In genomic region chr4:76250962-76251361, GRCh38 we compare ENCODE assay signal across 8 cellular contexts. TPM values are rescaled to one million over a fixed set of nuclear protein-coding genes. Genes with fewer than 3 reads are reported as not detected.
DNase-seq lines count a peak whose midpoint lies in the region; ATAC-seq and FAIRE-seq lines count a peak whose summit lies in the region.

No MANE protein-coding gene starts in this region.

- DNase-seq in HAP-1 (ENCODE audit: low spot score in 2 of 2) (no peak), T-helper 17 cell (no peak), right cardiac atrium (no peak), GM19239 (ENCODE audit: insufficient read length, low spot score) (no peak), dermis blood vessel endothelial cell (no peak), H4 (ENCODE audit: low spot score) (no peak)

- in situ Hi-C loops in HAP-1 (cut with MboI; ENCODE audit: low sequenced_read_pairs) = no loop called here

- no peak overlapping the region for H3K27ac ChIP-seq in right cardiac atrium (ENCODE audit: low read length)
- no peak overlapping the region for H3K27ac ChIP-seq in rectal smooth muscle tissue (ENCODE audit: low read depth, low read length)

- H3K36me3 ChIP-seq in HAP-1 (replicated peaks) = no peaks in the 10 kb centered on the region
- H3K36me3 ChIP-seq in rectal smooth muscle tissue (ENCODE audit: control insufficient read depth, insufficient read depth, low read length) = no peaks in the 10 kb centered on the region

- peak overlapping the region; percentile 30 for H3K4me3 ChIP-seq in HAP-1
- H3K4me3 ChIP-seq in right cardiac atrium (ENCODE audit: low read length) = peak overlapping the region; percentile 57
- H3K4me3 ChIP-seq in rectal smooth muscle tissue (ENCODE audit: low read length) = peak overlapping the region; percentile 78

- H3K27ac Mint-ChIP-seq in T-helper 17 cell = peak overlapping the region; percentile 19

- 18% methylated on average over 6 of the region's 6 CpGs for WGBS in right cardiac atrium

- H3K4me1 Mint-ChIP-seq in T-helper 17 cell = peaks cover 6% of the 10 kb centered on the region

- FAIRE-seq in GM19239 (lab: Jason Lieb, UNC) = no peak

- H3K9ac ChIP-seq in rectal smooth muscle tissue (ENCODE audit: low read length) = no peak overlapping the region

- peaks cover 8% of the 10 kb centered on the region for H3K36me3 Mint-ChIP-seq in T-helper 17 cell (ENCODE audit: low read depth)

- H3K4me1 ChIP-seq in HAP-1 (peaks cover 6% of the 10 kb centered on the region), right cardiac atrium (ENCODE audit: control insufficient read depth, insufficient read depth, low read length) (no peaks in the 10 kb centered on the region), rectal smooth muscle tissue (ENCODE audit: control insufficient read depth, insufficient read depth, low read length) (no peaks in the 10 kb centered on the region)

- ATAC-seq in T-helper 17 cell (no peak), right cardiac atrium (peak; percentile 12 to 19), GM19328 (IDR thresholded peaks at IDR 0.05; ENCODE audit: unreplicated experiment) (no peak)

- peaks cover 86% of the 10 kb centered on the region for H3K27me3 Mint-ChIP-seq in T-helper 17 cell

- H3K27me3 ChIP-seq in HAP-1 (ENCODE audit: low read depth) = peaks cover 29% of the 10 kb centered on the region
- no peaks in the 10 kb centered on the region for H3K27me3 ChIP-seq in right cardiac atrium (ENCODE audit: control insufficient read depth, insufficient read depth)
- no peaks in the 10 kb centered on the region for H3K27me3 ChIP-seq in rectal smooth muscle tissue (ENCODE audit: control insufficient read depth, insufficient read depth, low read length)

- intact Hi-C loops in right cardiac atrium (cut with DNase I) = loop anchor here in 1 of 4 donors (5.0 kb wide), 1 partner anchor 64 kb away; no protein-coding TSS in a partner anchor

- H3K4me3 Mint-ChIP-seq in T-helper 17 cell = peak overlapping the region; percentile 87

- no peaks in the 10 kb centered on the region for H3K9me3 ChIP-seq in HAP-1
- H3K9me3 ChIP-seq in T-helper 17 cell (ENCODE audit: control insufficient read depth, low read length, poor library complexity, severe bottlenecking) = no peaks in the 10 kb centered on the region
- no peaks in the 10 kb centered on the region for H3K9me3 ChIP-seq in right cardiac atrium (ENCODE audit: control insufficient read depth, low read length)

RNA-seq across cellular contexts. Expression of gene FAM47E, which starts 0.6 kb away (rescaled TPM):
- total RNA-seq in T-helper 17 cell = under 1 TPM in 1 of 2 donors, not detected in 1; 0.72 TPM
- 1 to 10 TPM; 2.6 to 3.3 (median 2.9) TPM for total RNA-seq in right cardiac atrium
- polyA plus RNA-seq in right cardiac atrium = 4.5 TPM
- 0.14 and 0.17 TPM in 2 replicates for total RNA-seq in dermis blood vessel endothelial cell
- 3.9 and 4.9 TPM in 2 replicates for total RNA-seq in H4 (2014; rRNA removed; shearing (Covaris generic))

RNA-seq across cellular contexts. Expression of gene SCARB2, which starts 37.3 kb away (rescaled TPM):
- 10 to 100 TPM; 27.5 to 28.6 TPM for total RNA-seq in T-helper 17 cell
- 100 to 1,000 TPM; 102 to 139 (median 105) TPM for total RNA-seq in right cardiac atrium
- 78.2 TPM for polyA plus RNA-seq in right cardiac atrium
- total RNA-seq in dermis blood vessel endothelial cell = 194 and 214 TPM in 2 replicates
- total RNA-seq in H4 (2014; rRNA removed; shearing (Covaris generic)) = 88.5 and 101 TPM in 2 replicates

RNA-seq across cellular contexts. Expression of gene STBD1, which starts 55.6 kb away (rescaled TPM):
- total RNA-seq in T-helper 17 cell (under 1 TPM; 0.15 to 0.16 TPM), right cardiac atrium (10 to 100 TPM; 28.5 to 42.6 (median 31.3) TPM), dermis blood vessel endothelial cell (1.0 and 1.3 TPM in 2 replicates)
- polyA plus RNA-seq in right cardiac atrium = 33.8 TPM
- total RNA-seq in H4 (2014; rRNA removed; shearing (Covaris generic)) = 2.0 and 3.6 TPM in 2 replicates

Comparison
In these comparisons a context has a peak if more than half of its experiments do, and no peak if none do; other contexts are left out.
1. ATAC-seq: peak in right cardiac atrium (2 of 2); none in T-helper 17 cell (single experiment) and GM19328 (single experiment).
2. Peak in every context shown above with its lines, with median percentiles within 50 percentile points of each other: H3K4me3 ChIP-seq.